18 cellular contexts compared by ENCODE assay signal in the genomic region with DNA sequence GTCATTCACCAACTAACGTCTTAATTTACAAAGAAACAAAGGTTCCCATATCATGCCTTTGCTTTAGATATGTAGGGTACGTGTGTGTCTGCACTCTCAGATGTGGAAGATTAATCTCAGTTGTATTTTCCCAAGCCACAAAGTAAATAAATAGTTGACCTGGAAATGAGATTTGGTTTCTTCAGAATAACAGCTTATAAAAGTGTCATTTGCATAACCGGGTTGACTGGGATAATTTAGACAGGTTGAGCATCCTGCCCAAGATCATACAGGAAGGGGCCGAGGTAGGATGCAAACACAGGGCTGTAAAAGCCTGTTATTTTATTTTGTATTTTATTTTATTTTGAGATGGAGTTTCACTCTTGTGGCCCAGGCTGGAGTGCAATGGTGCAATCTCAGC. TPM values are rescaled to one million over a fixed set of nuclear protein-coding genes. Genes with fewer than 3 reads are reported as not detected.
DNase-seq lines count a peak whose midpoint lies in the region; ATAC-seq and TF ChIP-seq lines count a peak whose summit lies in the region.
"Had no signal": no experiment of that assay in that cellular context is flagged by ENCODE, and none has a peak within 500 bp of the region (broad histone marks: within the 10 kb centered on the region; RNA-seq: fewer than 3 reads in every experiment).

No MANE protein-coding gene starts in this region.

- no peak for TF ChIP-seq CTCF in CD4-positive, alpha-beta T cell (IDR thresholded peaks at IDR 0.05)

- DNase-seq in CD4-positive, alpha-beta T cell, result no peak
- no peak for DNase-seq in SW480 (ENCODE audit: low spot score)
- no peak for DNase-seq in GM19240 (ENCODE audit: insufficient read length, low spot score)
- DNase-seq in NCI-H1092 (lab: John Stamatoyannopoulos, UW), result no peak
- DNase-seq: amniotic stem cell, C1 segment of cervical spinal cord, DND-41, GM23248, left ventricle myocardium inferior, NCI-H1694 treated with DMSO at 0.1 percent for 48 hours, SJCRH30 had no signal

- no peak for ATAC-seq in CD4-positive, alpha-beta T cell (ENCODE audit: poor library complexity)
- ATAC-seq: gastroesophageal sphincter had no signal

- H3K36me3 Mint-ChIP-seq in CD4-positive, alpha-beta T cell (ENCODE audit: low read depth), result peaks cover 96% of the 10 kb centered on the region
- H3K36me3 Mint-ChIP-seq in IgD-negative memory B cell, result peaks cover 7% of the 10 kb centered on the region
- H3K36me3 Mint-ChIP-seq in activated naive CD8-positive, alpha-beta T cell, result peaks cover 31% of the 10 kb centered on the region

- no peaks in the 10 kb centered on the region for H3K9me3 ChIP-seq in CD4-positive, alpha-beta T cell (ENCODE audit: control insufficient read depth, low read length)
- H3K9me3 ChIP-seq: gastroesophageal sphincter, left ventricle myocardium inferior, SJCRH30 had no signal

- peak overlapping the region; percentile 88 for H3K27ac ChIP-seq in CD4-positive, alpha-beta T cell (ENCODE audit: low read depth, low read length)
- H3K27ac ChIP-seq in skin epidermis, result peak overlapping the region in 11 of 21 experiments; percentile 10 to 93 (median 62)
- H3K27ac ChIP-seq: epithelial cell of prostate, gastroesophageal sphincter, GM23248, left ventricle myocardium inferior, SJCRH30 had no signal

- peak overlapping the region; percentile 82 for H3K4me3 Mint-ChIP-seq in CD4-positive, alpha-beta T cell
- peak overlapping the region in 3 of 4 donors; percentile 53 to 83 (median 67) for H3K4me3 Mint-ChIP-seq in IgD-negative memory B cell
- H3K4me3 Mint-ChIP-seq in activated naive CD8-positive, alpha-beta T cell, result peak overlapping the region; percentile 73

- H3K27me3 ChIP-seq in CD4-positive, alpha-beta T cell (ENCODE audit: control insufficient read depth, insufficient read depth, low read length), result no peaks in the 10 kb centered on the region
- H3K27me3 ChIP-seq: gastroesophageal sphincter, SJCRH30 had no signal

- intact Hi-C loops in CD4-positive, alpha-beta T cell (cut with DNase I, micrococcal nuclease), result loop anchor here in 1 of 2 experiments (10.0 kb wide), 1 partner anchor 584 kb away; a partner anchor contains a TSS

- no peaks in the 10 kb centered on the region for H3K9me3 Mint-ChIP-seq in CD4-positive, alpha-beta T cell
- no peaks in the 10 kb centered on the region for H3K9me3 Mint-ChIP-seq in IgD-negative memory B cell
- no peaks in the 10 kb centered on the region for H3K9me3 Mint-ChIP-seq in activated naive CD8-positive, alpha-beta T cell (ENCODE audit: low read depth)

- peaks cover 94% of the 10 kb centered on the region for H3K4me1 Mint-ChIP-seq in CD4-positive, alpha-beta T cell (ENCODE audit: low read depth)
- H3K4me1 Mint-ChIP-seq in IgD-negative memory B cell, result peaks cover 36 to 47% (median 43%) of the 10 kb centered on the region in 3 donors
- H3K4me1 Mint-ChIP-seq in activated naive CD8-positive, alpha-beta T cell (ENCODE audit: low read depth), result peaks cover 75% of the 10 kb centered on the region

- no peak overlapping the region for H3K4me3 ChIP-seq in skin epidermis
- H3K4me3 ChIP-seq: gastroesophageal sphincter, GM23248, left ventricle myocardium inferior, SJCRH30 had no signal

- POLR2A ChIA-PET in CD4-positive, alpha-beta T cell (lab: Charles Lee), result interaction anchor here (0.9 to 5.9 kb wide), 13 partner anchors 9 to 720 kb away, joined by 3 to 77 read pairs (median 5); a partner anchor contains a TSS

- peak overlapping the region; percentile 97 for H3K27ac Mint-ChIP-seq in CD4-positive, alpha-beta T cell
- peak overlapping the region; percentile 82 to 90 (median 84) for H3K27ac Mint-ChIP-seq in IgD-negative memory B cell
- peak overlapping the region; percentile 94 for H3K27ac Mint-ChIP-seq in activated naive CD8-positive, alpha-beta T cell

- H3K27me3 Mint-ChIP-seq in CD4-positive, alpha-beta T cell, result no peaks in the 10 kb centered on the region
- no peaks in the 10 kb centered on the region for H3K27me3 Mint-ChIP-seq in IgD-negative memory B cell
- H3K27me3 Mint-ChIP-seq in activated naive CD8-positive, alpha-beta T cell, result no peaks in the 10 kb centered on the region

- CTCF ChIA-PET in CD4-positive, alpha-beta T cell (lab: Charles Lee), result interaction anchor here (1.8 kb wide), 1 partner anchor 10 kb away, joined by 4 read pairs; no protein-coding TSS in a partner anchor

RNA-seq across cellular contexts. Expression of a gene that starts 19.5 kb away (rescaled TPM):
- total RNA-seq in CD4-positive, alpha-beta T cell, result 100 to 1,000 TPM; 134 to 135 TPM
- polyA plus RNA-seq in IgD-negative memory B cell, result 11.2 TPM

RNA-seq across cellular contexts. Expression of a gene that starts 36.7 kb away (rescaled TPM):
- under 1 TPM; 0.03 to 0.22 TPM for total RNA-seq in CD4-positive, alpha-beta T cell
- polyA plus RNA-seq in IgD-negative memory B cell, result not detected
- total RNA-seq: GM23248, left ventricle myocardium inferior, NCI-H460, SJCRH30, subcutaneous adipose tissue had no signal
- polyA plus RNA-seq: GM23248 had no signal
